Comparison of ENCODE assay signal across 13 cellular contexts in the genomic region with DNA sequence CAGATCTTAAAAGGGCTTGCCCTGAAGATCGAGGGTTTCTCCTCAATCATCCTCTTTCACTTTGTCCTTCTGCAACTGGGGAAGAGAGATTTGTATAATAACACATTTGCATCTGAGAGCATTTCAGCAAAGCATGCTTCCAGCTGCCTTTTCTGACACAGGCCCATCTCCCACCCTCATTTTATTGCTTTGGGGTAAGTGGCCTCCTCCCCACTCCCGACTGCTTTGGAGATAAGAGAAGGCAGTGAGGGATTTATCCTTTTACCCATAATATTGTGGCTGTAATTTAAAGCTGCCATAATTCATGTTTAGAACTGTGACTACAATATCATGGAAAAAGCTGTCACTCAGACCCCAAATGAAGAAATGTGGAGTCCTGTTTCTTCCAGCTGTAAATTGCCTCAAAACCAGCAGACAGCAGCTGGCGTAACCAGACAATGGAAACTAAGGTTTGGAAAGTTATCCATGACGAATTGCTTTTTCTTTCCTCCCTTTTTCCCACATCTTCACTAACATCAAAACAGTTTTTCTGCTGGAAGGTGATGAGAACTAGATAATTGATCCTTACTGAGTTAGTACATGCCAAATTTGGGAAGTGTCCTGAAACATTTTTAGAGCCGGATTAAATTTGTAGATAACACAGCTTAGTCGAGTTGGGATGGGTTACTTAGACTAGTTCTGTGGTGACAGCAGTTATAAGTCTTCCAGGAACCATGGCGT.
A peak's percentile ranks its signal among the peaks of the same experiment; 100 is the strongest.
DNase-seq lines count a peak whose midpoint lies in the region; ATAC-seq and TF ChIP-seq lines count a peak whose summit lies in the region.
"Had no signal": no experiment of that assay in that cellular context is flagged by ENCODE, and none has a peak within 500 bp of the region (broad histone marks: within the 10 kb centered on the region; RNA-seq: fewer than 3 reads in every experiment).

No MANE protein-coding gene starts in this region.

- no peak overlapping the region for H3K27ac Mint-ChIP-seq in GM23338
- H3K27ac Mint-ChIP-seq: WTC11 had no signal

- H3K9ac ChIP-seq in KMS-11 (no peak overlapping the region), neuronal stem cell (ENCODE audit: low read depth, low read length, poor library complexity) (no peak overlapping the region)

- H2BK15ac ChIP-seq in neuronal stem cell (ENCODE audit: low read length) = no peak overlapping the region

- H3K9me3 ChIP-seq in neuronal stem cell (replicated peaks in 1 of 2; ENCODE audit: control insufficient read depth in 2 of 2, insufficient read depth in 1 of 2, low read depth in 1 of 2, low read length in 2 of 2) = no peaks in the 10 kb centered on the region

- no peak overlapping the region for H2AK5ac ChIP-seq in neuronal stem cell (ENCODE audit: low read depth, low read length)

- intact Hi-C loops in left colon (cut with DNase I, micrococcal nuclease) = no loop called here

- no peak overlapping the region for H3K23ac ChIP-seq in neuronal stem cell (ENCODE audit: low read depth, low read length, poor library complexity)

- H3K27me3 Mint-ChIP-seq in GM23338 (ENCODE audit: insufficient read depth, low read depth, poor library complexity) = peaks cover 2% of the 10 kb centered on the region

- no peak overlapping the region for H4K91ac ChIP-seq in neuronal stem cell (ENCODE audit: low read depth, low read length, poor library complexity)

- no peak overlapping the region for H4K8ac ChIP-seq in neuronal stem cell (ENCODE audit: low read depth, low read length)

- H3K27me3 ChIP-seq in GM23338 (ENCODE audit: insufficient read depth) (no peaks in the 10 kb centered on the region), KMS-11 (ENCODE audit: insufficient read depth, low read depth) (no peaks in the 10 kb centered on the region), neuronal stem cell (ENCODE audit: control insufficient read depth in 3 of 3, insufficient read depth in 3 of 3, low read depth in 1 of 3, low read length in 3 of 3) (no peaks in the 10 kb centered on the region)

- peaks cover 9% of the 10 kb centered on the region for H3K4me1 Mint-ChIP-seq in GM23338

- no peak for DNase-seq in GM23338 (ENCODE audit: low spot score)
- no peak for DNase-seq in neuronal stem cell (ENCODE audit: low spot score)
- no peak for DNase-seq in amniotic stem cell (lab: John Stamatoyannopoulos, UW)
- no peak for DNase-seq in NOMO-1 treated with DMSO at 0.1 percent for 48 hours (lab: John Stamatoyannopoulos, UW; ENCODE audit: unreplicated experiment)
- DNase-seq in erythroblast (lab: John Stamatoyannopoulos, UW) = no peak
- DNase-seq in left colon = no peak
- DNase-seq: activated effector memory CD4-positive, alpha-beta T cell treated with anti-CD3 and anti-CD28 coated beads, Interleukin-2, amount 50 U/mL, for 16 hours; mucosa of descending colon; NCI-H2029; stimulated activated naive CD8-positive, alpha-beta T cell treated with anti-CD3 and anti-CD28 coated beads, Interleukin-15, Interleukin-2, amounts not matched to agents 100 U/mL and 50 U/mL, for 24 hours had no signal

- H3K36me3 ChIP-seq in GM23338 (ENCODE audit: insufficient read depth) (peaks cover 6% of the 10 kb centered on the region; the same call in 1 of the 2 replicates), KMS-11 (ENCODE audit: insufficient read depth) (no peaks in the 10 kb centered on the region), neuronal stem cell (replicated peaks in 1 of 2; ENCODE audit: control insufficient read depth in 2 of 2, insufficient read depth in 2 of 2, low read length in 2 of 2) (no peaks in the 10 kb centered on the region)

- H2BK5ac ChIP-seq in neuronal stem cell (ENCODE audit: low read length) = no peak overlapping the region

- H3K79me1 ChIP-seq in neuronal stem cell (ENCODE audit: low read depth, low read length) = no peaks in the 10 kb centered on the region

- no peak overlapping the region for H3K4me3 ChIP-seq in GM23338
- no peak overlapping the region for H3K4me3 ChIP-seq in KMS-11 (IDR thresholded peaks at IDR 0.05; ENCODE audit: insufficient read depth, low read depth, low read length)
- no peak overlapping the region for H3K4me3 ChIP-seq in neuronal stem cell (ENCODE audit: low read length in 2 of 2)
- H3K4me3 ChIP-seq: mucosa of descending colon had no signal

- no peaks in the 10 kb centered on the region for H3K79me2 ChIP-seq in GM23338 (replicated peaks; ENCODE audit: insufficient read depth)
- no peaks in the 10 kb centered on the region for H3K79me2 ChIP-seq in KMS-11 (ENCODE audit: insufficient read depth, low read depth)

- H3K4me2 ChIP-seq in GM23338 (no peak overlapping the region), KMS-11 (peak overlapping the region; percentile 47), neuronal stem cell (ENCODE audit: insufficient read depth, low read length, poor library complexity, severe bottlenecking) (no peak overlapping the region)

- no peak overlapping the region for H2BK120ac ChIP-seq in neuronal stem cell (ENCODE audit: low read depth, low read length)

- peaks cover 12% of the 10 kb centered on the region; the same call in 2 of the 3 replicates for H3K9me3 Mint-ChIP-seq in GM23338

- 0 out of 3 replicates have a peak, but pooled peaks cover 3% of the 10 kb centered on the region for H3K36me3 Mint-ChIP-seq in GM23338 (ENCODE audit: low read depth)

- ATAC-seq in GM18868 (IDR thresholded peaks at IDR 0.05; ENCODE audit: unreplicated experiment) (peak; percentile 63), GM23338 (no peak), left colon (no peak)
- ATAC-seq: mucosa of descending colon; stimulated activated naive CD8-positive, alpha-beta T cell treated with anti-CD3 and anti-CD28 coated beads, Interleukin-15, Interleukin-2, amounts not matched to agents 100 U/mL and 50 U/mL, for 24 hours; WTC11 had no signal

- H3K4ac ChIP-seq in neuronal stem cell (ENCODE audit: low read length) = no peak overlapping the region

- H2AFZ ChIP-seq in GM23338 (peak overlapping the region; percentile 56), KMS-11 (ENCODE audit: low read depth) (peak overlapping the region; percentile 27; the same call in 1 of the 2 replicates), neuronal stem cell (ENCODE audit: low read length) (peak overlapping the region; percentile 26)

- no CpG with 5 or more reads among the region's 7 CpGs for WGBS in neuronal stem cell (ENCODE audit: extremely low coverage in 2 of 2, insufficient read length in 2 of 2, insufficient replicate concordance in 1 of 2), 2 donors

- no peaks in the 10 kb centered on the region for H4K20me1 ChIP-seq in GM23338 (replicated peaks; ENCODE audit: insufficient read depth)
- H4K20me1 ChIP-seq in KMS-11 (ENCODE audit: insufficient read depth) = no peaks in the 10 kb centered on the region

- TF ChIP-seq CTCF in GM23338 (conservative IDR thresholded peaks at IDR 0.05; ENCODE audit: low read depth in 2 of 2) (no peak), KMS-11 (conservative IDR thresholded peaks at IDR 0.05; ENCODE audit: low read depth, low read length) (no peak)

- no peak overlapping the region for H3K27ac ChIP-seq in GM23338 (ENCODE audit: low read depth)
- no peak overlapping the region for H3K27ac ChIP-seq in KMS-11
- no peak overlapping the region for H3K27ac ChIP-seq in neuronal stem cell (replicated peaks; ENCODE audit: low read length)

- no peak overlapping the region for H3K4me3 Mint-ChIP-seq in GM23338
- H3K4me3 Mint-ChIP-seq: WTC11 had no signal

- peaks cover 4% of the 10 kb centered on the region; the same call in 1 of the 2 replicates for H3K9me2 ChIP-seq in GM23338 (ENCODE audit: insufficient read depth)

- no peak overlapping the region for H3K18ac ChIP-seq in neuronal stem cell (ENCODE audit: low read length)

- H3K4me1 ChIP-seq in GM23338 (ENCODE audit: insufficient read depth) (no peaks in the 10 kb centered on the region; the same call in 1 of the 2 replicates), KMS-11 (ENCODE audit: low read depth, poor library complexity, severe bottlenecking) (peaks cover 7% of the 10 kb centered on the region), neuronal stem cell (ENCODE audit: control insufficient read depth in 2 of 2, insufficient read depth in 1 of 2, low read depth in 1 of 2, low read length in 2 of 2) (peaks cover 0 to 12% of the 10 kb centered on the region in 2 donors)

- H3F3A ChIP-seq in GM23338 (replicated peaks; ENCODE audit: low read depth) = no peaks in the 10 kb centered on the region

- H2BK12ac ChIP-seq in neuronal stem cell (ENCODE audit: low read length) = no peak overlapping the region

- TF ChIP-seq POLR2A in erythroblast (IDR thresholded peaks at IDR 0.05; ENCODE audit: low read length) = no peak

- no peak overlapping the region for H3K14ac ChIP-seq in neuronal stem cell (ENCODE audit: low read length)

TF ChIP-seq in GM23338, 12 proteins besides CTCF, POLR2A, EP300 and RAD21 (continues in another document):
- TF ChIP-seq JUNB (IDR thresholded peaks at IDR 0.05; ENCODE audit: unreplicated experiment) (no peak), EZH2phosphoT487 (IDR thresholded peaks at IDR 0.05; ENCODE audit: unreplicated experiment) (no peak), NANOG (IDR thresholded peaks at IDR 0.05; ENCODE audit: borderline replicate concordance) (no peak), STAT1 (IDR thresholded peaks at IDR 0.05; ENCODE audit: unreplicated experiment) (no peak)
- TF ChIP-seq, protein P1, sequence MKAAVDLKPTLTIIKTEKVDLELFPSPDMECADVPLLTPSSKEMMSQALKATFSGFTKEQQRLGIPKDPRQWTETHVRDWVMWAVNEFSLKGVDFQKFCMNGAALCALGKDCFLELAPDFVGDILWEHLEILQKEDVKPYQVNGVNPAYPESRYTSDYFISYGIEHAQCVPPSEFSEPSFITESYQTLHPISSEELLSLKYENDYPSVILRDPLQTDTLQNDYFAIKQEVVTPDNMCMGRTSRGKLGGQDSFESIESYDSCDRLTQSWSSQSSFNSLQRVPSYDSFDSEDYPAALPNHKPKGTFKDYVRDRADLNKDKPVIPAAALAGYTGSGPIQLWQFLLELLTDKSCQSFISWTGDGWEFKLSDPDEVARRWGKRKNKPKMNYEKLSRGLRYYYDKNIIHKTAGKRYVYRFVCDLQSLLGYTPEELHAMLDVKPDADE (IDR thresholded peaks at IDR 0.05) = no peak
